Comparison of ENCODE assay signal across 8 cellular contexts in genomic region chr6:152948150-152948768, GRCh38. TPM values are rescaled to one million over a fixed set of nuclear protein-coding genes. Genes with fewer than 3 reads are reported as not detected.
DNase-seq lines count a peak whose midpoint lies in the region; ATAC-seq, FAIRE-seq and TF ChIP-seq lines count a peak whose summit lies in the region.

No MANE protein-coding gene starts in this region.

- no peaks in the 10 kb centered on the region for H3K36me3 ChIP-seq in stomach

- H3K27me3 Mint-ChIP-seq in CD4-positive, alpha-beta T cell: peaks cover 39% of the 10 kb centered on the region

- H3K4me3 ChIP-seq in stomach: peak overlapping the region in 1 of 4 donors; percentile 23

- intact Hi-C loops in CD4-positive, alpha-beta T cell (cut with DNase I, micrococcal nuclease): loop anchor here (1.0 to 5.0 kb wide), 2 partner anchors 84 to 86 kb away; no protein-coding TSS in a partner anchor
- intact Hi-C loops in stomach (cut with DNase I; ENCODE audit: low total_unique reads) (no loop called here), posterior cingulate gyrus (cut with DNase I) (loop anchor here (1.0 kb wide), 2 partner anchors 84 to 200 kb away; no protein-coding TSS in a partner anchor)

- CTCF ChIA-PET in CD4-positive, alpha-beta T cell (lab: Charles Lee): interaction anchor here (1.1 kb wide), 1 partner anchor 56 kb away, joined by 3 read pairs; no protein-coding TSS in a partner anchor

- no peaks in the 10 kb centered on the region for H3K9me3 Mint-ChIP-seq in CD4-positive, alpha-beta T cell

- DNase-seq in CD4-positive, alpha-beta T cell: no peak
- DNase-seq in NCI-H2196 (lab: John Stamatoyannopoulos, UW; ENCODE audit: unreplicated experiment): peak; percentile 22
- DNase-seq in astrocyte of the hippocampus (ENCODE audit: low read depth, low spot score): peak; percentile 61
- no peak for DNase-seq in stomach
- no peak for DNase-seq in posterior cingulate gyrus

- H3K4me3 Mint-ChIP-seq in CD4-positive, alpha-beta T cell: no peak overlapping the region

- TF ChIP-seq POLR2A in stomach (IDR thresholded peaks at IDR 0.05): no peak

- FAIRE-seq in islet of Langerhans (lab: Jason Lieb, UNC): peak; percentile 90

- TF ChIP-seq CTCF in CD4-positive, alpha-beta T cell (IDR thresholded peaks at IDR 0.05): peak; percentile 75
- TF ChIP-seq CTCF in stomach (IDR thresholded peaks at IDR 0.05): peak in 5 of 7 experiments; percentile 32 to 55 (median 48)

- H3K27ac ChIP-seq in CD4-positive, alpha-beta T cell (ENCODE audit: low read depth, low read length): no peak overlapping the region
- no peak overlapping the region for H3K27ac ChIP-seq in stomach

- H3K4me1 Mint-ChIP-seq in CD4-positive, alpha-beta T cell (ENCODE audit: low read depth): peaks cover 8% of the 10 kb centered on the region

- ATAC-seq in CD4-positive, alpha-beta T cell (ENCODE audit: poor library complexity): peak; percentile 65
- ATAC-seq in GM18519 (IDR thresholded peaks at IDR 0.05; ENCODE audit: low FRiP score, unreplicated experiment): peak; percentile 79
- peak; percentile 70 for ATAC-seq in HG02943 (IDR thresholded peaks at IDR 0.05; ENCODE audit: low read depth, unreplicated experiment)

- H3K4me1 ChIP-seq in stomach: peaks cover 0 to 12% (median 3%) of the 10 kb centered on the region in 4 donors

- no peaks in the 10 kb centered on the region for H3K36me3 Mint-ChIP-seq in CD4-positive, alpha-beta T cell (ENCODE audit: low read depth)

- no peak for TF ChIP-seq EP300 in stomach (IDR thresholded peaks at IDR 0.05)

- peaks cover 13% of the 10 kb centered on the region for H3K27me3 ChIP-seq in CD4-positive, alpha-beta T cell (ENCODE audit: control insufficient read depth, insufficient read depth, low read length)
- peaks cover 0 to 21% (median 8%) of the 10 kb centered on the region in 3 donors for H3K27me3 ChIP-seq in stomach

- no peak overlapping the region for H3K27ac Mint-ChIP-seq in CD4-positive, alpha-beta T cell

- H3K9me3 ChIP-seq in CD4-positive, alpha-beta T cell (ENCODE audit: control insufficient read depth, low read length): no peaks in the 10 kb centered on the region
- H3K9me3 ChIP-seq in stomach: no peaks in the 10 kb centered on the region

- POLR2A ChIA-PET in CD4-positive, alpha-beta T cell (lab: Charles Lee): no interaction called here

- 21 to 28% (median 26%) methylated on average over 9 of the region's 9 CpGs for WGBS in stomach, 5 donors

RNA-seq across cellular contexts. Expression of gene FBXO5, which starts 34.6 kb away (rescaled TPM):
- total RNA-seq in CD4-positive, alpha-beta T cell: 1 to 10 TPM; 3.0 to 3.3 TPM
- total RNA-seq in stomach: 1 to 10 TPM in 4 of 5 donors, not detected in 1; 3.0 to 9.4 (median 7.8) TPM
- 1 to 10 TPM; 2.2 to 4.9 (median 4.0) TPM for polyA plus RNA-seq in stomach

RNA-seq across cellular contexts. Expression of gene MTRF1L, which starts 54.2 kb away (rescaled TPM):
- 10 to 100 TPM in 1 of 2 experiments, 1 to 10 TPM in 1; 9.3 to 11.2 TPM for total RNA-seq in CD4-positive, alpha-beta T cell
- total RNA-seq in stomach: 10 to 100 TPM in 3 of 5 donors, 1 to 10 TPM in 2; 4.7 to 55.9 (median 24.4) TPM
- polyA plus RNA-seq in stomach: 10 to 100 TPM in 2 of 3 donors, 1 to 10 TPM in 1; 7.0 to 15.9 (median 14.6) TPM

Comparison
In these comparisons a context has a peak if more than half of its experiments do, and no peak if none do; other contexts are left out.
1. DNase-seq: peak in NCI-H2196 (single experiment) and astrocyte of the hippocampus (single experiment); none in CD4-positive, alpha-beta T cell (0 of 10), stomach (single experiment) and posterior cingulate gyrus (0 of 10).
2. Peak in every context shown above with its lines, with median percentiles within 50 percentile points of each other: ATAC-seq.